ENCODE assay signal across 8 cellular contexts in the genomic region with DNA sequence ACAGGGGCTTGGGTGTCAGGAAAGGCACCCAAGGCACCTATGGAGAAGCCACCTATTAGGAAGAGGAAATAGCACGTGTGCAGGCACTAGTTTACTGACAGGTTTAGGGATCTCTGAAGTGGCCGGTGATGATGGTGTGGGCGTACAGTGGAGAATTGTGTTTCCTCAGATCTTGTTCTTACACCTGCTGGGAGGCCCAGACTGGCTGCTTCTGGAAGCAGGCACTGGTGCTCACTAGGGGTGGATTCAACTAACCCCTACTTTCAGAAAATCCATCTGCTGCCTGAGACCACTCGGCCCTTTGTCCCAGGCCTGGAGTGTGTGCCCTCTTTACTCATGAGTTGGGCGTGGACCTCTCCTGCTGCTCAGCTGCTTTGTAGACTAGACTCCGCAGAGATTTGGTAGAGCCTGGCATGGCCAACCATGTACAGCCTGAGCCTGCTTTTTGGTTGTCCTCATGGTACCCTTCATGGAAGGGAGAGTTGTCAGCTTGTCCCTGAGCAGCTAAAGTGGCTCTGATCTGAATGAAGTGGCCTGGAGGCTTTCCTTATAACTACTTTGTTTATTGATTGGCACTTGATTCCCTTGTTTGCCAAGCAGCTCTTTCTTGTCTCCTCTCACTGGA. TPM values are rescaled to one million over a fixed set of nuclear protein-coding genes. Genes with fewer than 3 reads are reported as not detected.
DNase-seq lines count a peak whose midpoint lies in the region; ATAC-seq and TF ChIP-seq lines count a peak whose summit lies in the region.

No MANE protein-coding gene starts in this region.

- H3K4me3 Mint-ChIP-seq in activated CD8-positive, alpha-beta T cell treated with anti-CD3 and anti-CD28 coated beads, Interleukin-2, amount 10 ng/mL, durations not matched to agents 7 days and 5 days, result peak overlapping the region; percentile 89

- no peaks in the 10 kb centered on the region for H3K27me3 Mint-ChIP-seq in activated CD8-positive, alpha-beta T cell treated with anti-CD3 and anti-CD28 coated beads, Interleukin-2, amount 10 ng/mL, durations not matched to agents 7 days and 5 days (ENCODE audit: low read depth)

- peaks cover 27% of the 10 kb centered on the region for H4K20me1 ChIP-seq in SK-N-SH (ENCODE audit: insufficient read depth)

- peak overlapping the region; percentile 92 for H3K27ac Mint-ChIP-seq in activated CD8-positive, alpha-beta T cell treated with anti-CD3 and anti-CD28 coated beads, Interleukin-2, amount 10 ng/mL, durations not matched to agents 7 days and 5 days

- H3K27me3 ChIP-seq in SK-N-SH (ENCODE audit: insufficient read depth), result no peaks in the 10 kb centered on the region
- no peaks in the 10 kb centered on the region for H3K27me3 ChIP-seq in iPS-18a (ENCODE audit: control insufficient read depth, insufficient read depth, low read length)

- peak overlapping the region; percentile 99 for H3K4me2 ChIP-seq in SK-N-SH

- H3K79me2 ChIP-seq in SK-N-SH (ENCODE audit: insufficient read depth), result peaks cover 46% of the 10 kb centered on the region

- TF ChIP-seq CTCF in SK-N-SH (IDR thresholded peaks at IDR 0.05), result no peak

- H3K4me3 ChIP-seq in SK-N-SH (ENCODE audit: low read depth in 2 of 2, low read length in 1 of 2) (peak overlapping the region; percentile 94 to 96), iPS-18a (ENCODE audit: low read length) (peak overlapping the region; percentile 74)

- H3K36me3 Mint-ChIP-seq in activated CD8-positive, alpha-beta T cell treated with anti-CD3 and anti-CD28 coated beads, Interleukin-2, amount 10 ng/mL, durations not matched to agents 7 days and 5 days (ENCODE audit: low read depth), result peaks cover 44% of the 10 kb centered on the region

- no peak for TF ChIP-seq EP300 in SK-N-SH (IDR thresholded peaks at IDR 0.05; ENCODE audit: borderline replicate concordance in 1 of 2, low read depth in 1 of 2, low read length in 1 of 2)

- H2AFZ ChIP-seq in SK-N-SH (ENCODE audit: low read depth), result no peak overlapping the region

- ATAC-seq in SK-N-SH treated with all-trans-retinoic acid at 6 μM for 48 hours, result no peak
- ATAC-seq in activated CD8-positive, alpha-beta T cell treated with anti-CD3 and anti-CD28 coated beads, Interleukin-2, amount 10 ng/mL, durations not matched to agents 7 days and 5 days, result no peak
- no peak for ATAC-seq in stimulated activated naive CD8-positive, alpha-beta T cell treated with anti-CD3 and anti-CD28 coated beads, Interleukin-15, Interleukin-2, amounts not matched to agents 100 U/mL and 50 U/mL, for 24 hours

- whole genome bisulfite sequencing in SK-N-SH (ENCODE audit: low lambda C conversion rate), result 64% methylated on average over 3 of the region's 6 CpGs

- no peaks in the 10 kb centered on the region for H3K9me3 Mint-ChIP-seq in activated CD8-positive, alpha-beta T cell treated with anti-CD3 and anti-CD28 coated beads, Interleukin-2, amount 10 ng/mL, durations not matched to agents 7 days and 5 days (ENCODE audit: insufficient read depth)

- POLR2A ChIA-PET in SK-N-SH (lab: Yijun Ruan, JAX), result interaction anchor here (0.6 to 1.4 kb wide), 3 partner anchors 8 to 172 kb away, joined by 4 to 6 read pairs (median 5); a partner anchor contains a TSS
- POLR2A ChIA-PET in activated CD8-positive, alpha-beta T cell treated with anti-CD3 and anti-CD28 coated beads, Interleukin-2, amount 10 ng/mL, durations not matched to agents 7 days and 5 days (lab: Charles Lee), result interaction anchor here (0.9 to 2.1 kb wide), 4 partner anchors 17 to 62 kb away, joined by 3 to 13 read pairs (median 4); a partner anchor contains a TSS

- H3K4me1 Mint-ChIP-seq in activated CD8-positive, alpha-beta T cell treated with anti-CD3 and anti-CD28 coated beads, Interleukin-2, amount 10 ng/mL, durations not matched to agents 7 days and 5 days (ENCODE audit: low read depth), result peaks cover 31% of the 10 kb centered on the region

- no peak for TF ChIP-seq RAD21 in SK-N-SH (IDR thresholded peaks at IDR 0.05; ENCODE audit: low read length)

- CTCF ChIA-PET in SK-N-SH (lab: Yijun Ruan, JAX), result interaction anchor here (1.2 to 22.4 kb wide), 5 partner anchors 10 to 353 kb away, joined by 4 to 564 read pairs (median 7); a partner anchor contains a TSS
- CTCF ChIA-PET in activated CD8-positive, alpha-beta T cell treated with anti-CD3 and anti-CD28 coated beads, Interleukin-2, amount 10 ng/mL, durations not matched to agents 7 days and 5 days (lab: Charles Lee), result interaction anchor here (0.7 to 3.1 kb wide), 7 partner anchors 10 to 353 kb away, joined by 3 to 28 read pairs (median 4); a partner anchor contains a TSS

- DNase-seq in SK-N-SH, result no peak
- no peak for DNase-seq in activated CD8-positive, alpha-beta T cell treated with anti-CD3 and anti-CD28 coated beads, Interleukin-2, amount 10 ng/mL, durations not matched to agents 7 days and 5 days
- DNase-seq in stimulated activated naive CD8-positive, alpha-beta T cell treated with anti-CD3 and anti-CD28 coated beads, Interleukin-15, Interleukin-2, amounts not matched to agents 100 U/mL and 50 U/mL, for 24 hours, result peak; percentile 20
- no peak for DNase-seq in NCI-H524 treated with DMSO at 0.1 percent for 48 hours (lab: John Stamatoyannopoulos, UW)
- DNase-seq in NOMO-1 (lab: John Stamatoyannopoulos, UW; ENCODE audit: unreplicated experiment in 2 of 2), result no peak
- DNase-seq in NCI-H2171 (lab: John Stamatoyannopoulos, UW), result no peak

- H3K9me2 ChIP-seq in SK-N-SH, result no peaks in the 10 kb centered on the region

- H3K36me3 ChIP-seq in SK-N-SH (replicated peaks in 1 of 2; ENCODE audit: control insufficient read depth in 1 of 2, insufficient read depth in 2 of 2, low read length in 1 of 2) (peaks cover 27 to 56% of the 10 kb centered on the region in 2 experiments), iPS-18a (ENCODE audit: control insufficient read depth, low read depth, low read length) (peaks cover 38% of the 10 kb centered on the region)

- peaks cover 20% of the 10 kb centered on the region for H3F3A ChIP-seq in SK-N-SH (replicated peaks; ENCODE audit: insufficient read depth)

- H3K9me3 ChIP-seq in SK-N-SH (no peaks in the 10 kb centered on the region), iPS-18a (ENCODE audit: control insufficient read depth, low read depth, low read length) (no peaks in the 10 kb centered on the region)

- H3K4me1 ChIP-seq in SK-N-SH (ENCODE audit: control insufficient read depth in 1 of 2, insufficient read depth in 2 of 2, low read depth in 1 of 2, low read length in 1 of 2), result peaks cover 11 to 13% of the 10 kb centered on the region in 2 experiments; a peak in 1 of 4 replicates
- peaks cover 4% of the 10 kb centered on the region for H3K4me1 ChIP-seq in iPS-18a (ENCODE audit: control insufficient read depth, low read depth, low read length)

- no peak overlapping the region; a peak in 1 of 4 replicates for H3K27ac ChIP-seq in SK-N-SH (ENCODE audit: low read depth in 2 of 2, low read length in 1 of 2)
- no peak overlapping the region for H3K27ac ChIP-seq in iPS-18a (ENCODE audit: low read length)

- H3K9ac ChIP-seq in SK-N-SH (peak overlapping the region; percentile 95), iPS-18a (ENCODE audit: low read length) (peak overlapping the region; percentile 64)

TF ChIP-seq in SK-N-SH treated with all-trans-retinoic acid at 6 μM for 48 hours, 23 proteins besides CTCF, POLR2A, EP300 and RAD21:
- no peak for TF ChIP-seq TCF4 (CRISPR knock-in tag; IDR thresholded peaks at IDR 0.05; ENCODE audit: borderline replicate concordance)

RNA-seq across cellular contexts. Expression of a gene that starts 1.4 kb away (rescaled TPM):
- polyA plus RNA-seq in SK-N-SH (2012; rRNA removed), result 38.0 and 45.1 TPM in 2 replicates
- 15.1 and 23.7 TPM in 2 replicates for polyA plus RNA-seq in SK-N-SH (2012; cell fraction: cytosol; rRNA removed)
- 221 and 269 TPM in 2 replicates for polyA plus RNA-seq in SK-N-SH (2012; cell fraction: nucleus; rRNA removed)
- 100 to 1,000 TPM; 111 to 113 TPM for total RNA-seq in activated CD8-positive, alpha-beta T cell treated with anti-CD3 and anti-CD28 coated beads, Interleukin-2, amount 10 ng/mL, durations not matched to agents 7 days and 5 days

RNA-seq across cellular contexts. Expression of a gene that starts 10.4 kb away (rescaled TPM):
- polyA plus RNA-seq in SK-N-SH (2012; rRNA removed), result 0.41 and 0.45 TPM in 2 replicates
- 0.17 TPM in 1 of 2 replicates, not detected in the other for polyA plus RNA-seq in SK-N-SH (2012; cell fraction: cytosol; rRNA removed)
- 2.1 and 2.6 TPM in 2 replicates for polyA plus RNA-seq in SK-N-SH (2012; cell fraction: nucleus; rRNA removed)
- 1 to 10 TPM; 1.2 to 1.4 TPM for total RNA-seq in activated CD8-positive, alpha-beta T cell treated with anti-CD3 and anti-CD28 coated beads, Interleukin-2, amount 10 ng/mL, durations not matched to agents 7 days and 5 days

RNA-seq across cellular contexts. Expression of a gene that starts 18.8 kb away (rescaled TPM):
- 30.1 and 31.4 TPM in 2 replicates for polyA plus RNA-seq in SK-N-SH (2012; rRNA removed)
- 13.6 and 21.7 TPM in 2 replicates for polyA plus RNA-seq in SK-N-SH (2012; cell fraction: cytosol; rRNA removed)
- 23.8 and 24.6 TPM in 2 replicates for polyA plus RNA-seq in SK-N-SH (2012; cell fraction: nucleus; rRNA removed)
- 10 to 100 TPM; 20.0 to 22.8 TPM for total RNA-seq in activated CD8-positive, alpha-beta T cell treated with anti-CD3 and anti-CD28 coated beads, Interleukin-2, amount 10 ng/mL, durations not matched to agents 7 days and 5 days

RNA-seq across cellular contexts. Expression of a gene that starts 26.8 kb away (rescaled TPM):
- polyA plus RNA-seq in SK-N-SH (2012; rRNA removed), result 48.6 and 57.6 TPM in 2 replicates
- 16.2 and 20.0 TPM in 2 replicates for polyA plus RNA-seq in SK-N-SH (2012; cell fraction: cytosol; rRNA removed)
- polyA plus RNA-seq in SK-N-SH (2012; cell fraction: nucleus; rRNA removed), result 386 and 453 TPM in 2 replicates
- total RNA-seq in activated CD8-positive, alpha-beta T cell treated with anti-CD3 and anti-CD28 coated beads, Interleukin-2, amount 10 ng/mL, durations not matched to agents 7 days and 5 days, result 10 to 100 TPM; 58.9 to 63.6 TPM

RNA-seq across cellular contexts. Expression of a gene that starts 27.5 kb away (rescaled TPM):
- polyA plus RNA-seq in SK-N-SH (2012; rRNA removed), result 287 and 449 TPM in 2 replicates
- polyA plus RNA-seq in SK-N-SH (2012; cell fraction: cytosol; rRNA removed), result 299 and 302 TPM in 2 replicates
- 237 and 239 TPM in 2 replicates for polyA plus RNA-seq in SK-N-SH (2012; cell fraction: nucleus; rRNA removed)
- total RNA-seq in activated CD8-positive, alpha-beta T cell treated with anti-CD3 and anti-CD28 coated beads, Interleukin-2, amount 10 ng/mL, durations not matched to agents 7 days and 5 days, result 100 to 1,000 TPM; 125 to 134 TPM
